In genomic region chr6:132684998-132685397, GRCh38 we compare ENCODE assay signal across 26 cellular contexts. TPM values are rescaled to one million over a fixed set of nuclear protein-coding genes. Genes with fewer than 3 reads are reported as not detected.
DNase-seq lines count a peak whose midpoint lies in the region; ATAC-seq and TF ChIP-seq lines count a peak whose summit lies in the region.
"Had no signal": no experiment of that assay in that cellular context is flagged by ENCODE, and none has a peak within 500 bp of the region (broad histone marks: within the 10 kb centered on the region; RNA-seq: fewer than 3 reads in every experiment).

No MANE protein-coding gene starts in this region.

- H3K9me3 ChIP-seq in breast epithelium (no peaks in the 10 kb centered on the region), lower lobe of right lung (no peaks in the 10 kb centered on the region), testis (no peaks in the 10 kb centered on the region), Caco-2 (no peaks in the 10 kb centered on the region)

- H3K27me3 ChIP-seq in breast epithelium = no peaks in the 10 kb centered on the region
- no peaks in the 10 kb centered on the region for H3K27me3 ChIP-seq in lower lobe of right lung (ENCODE audit: low read depth)
- no peaks in the 10 kb centered on the region for H3K27me3 ChIP-seq in testis
- no peaks in the 10 kb centered on the region for H3K27me3 ChIP-seq in Caco-2 (replicated peaks; ENCODE audit: control insufficient read depth, insufficient read depth, low read length)

- POLR2A ChIA-PET in MCF 10A (lab: Yijun Ruan, JAX) = interaction anchor here (1.0 to 6.9 kb wide), 5 partner anchors 12 to 130 kb away, joined by 5 to 38 read pairs (median 7); partner anchors contain the start of genes RPS12 and SLC18B1
- POLR2A ChIA-PET in Caco-2 (lab: Charles Lee) = no interaction called here

- intact Hi-C loops in MCF 10A (cut with micrococcal nuclease) (loop anchor here (5.0 kb wide), 1 partner anchor 77 kb away; no protein-coding TSS in a partner anchor), breast epithelium (cut with DNase I; ENCODE audit: low total_unique reads) (no loop called here), lower lobe of right lung (cut with DNase I) (no loop called here), testis (cut with DNase I; ENCODE audit: low total_unique reads) (no loop called here), Caco-2 (cut with micrococcal nuclease; ENCODE audit: unreplicated experiment) (no loop called here)

- H3K36me3 Mint-ChIP-seq in MCF 10A (ENCODE audit: insufficient read depth, unreplicated experiment) (peaks cover 20% of the 10 kb centered on the region), Caco-2 (ENCODE audit: insufficient read depth, unreplicated experiment) (no peaks in the 10 kb centered on the region)
- H3K36me3 Mint-ChIP-seq: CD4-positive, CD25-positive, alpha-beta regulatory T cell; IgD-negative memory B cell had no signal

- in situ Hi-C loops in astrocyte of the spinal cord (cut with HindIII; ENCODE audit: low sequenced_read_pairs) = no loop called here

- H3K4me1 ChIP-seq in breast epithelium = no peaks in the 10 kb centered on the region
- H3K4me1 ChIP-seq in lower lobe of right lung = no peaks in the 10 kb centered on the region
- H3K4me1 ChIP-seq in testis = no peaks in the 10 kb centered on the region
- H3K4me1 ChIP-seq in Caco-2 = 0 out of 2 replicates have a peak, but pooled peaks cover 4% of the 10 kb centered on the region

- DNase-seq in MCF 10A (ENCODE audit: unreplicated experiment) (no peak), breast epithelium (ENCODE audit: low spot score in 2 of 2) (no peak), astrocyte of the spinal cord (ENCODE audit: low read depth, low spot score) (peak; percentile 0), lower lobe of right lung (no peak), testis (no peak), Caco-2 (no peak), middle frontal gyrus (ENCODE audit: extremely low spot score, low spot score) (no peak)
- DNase-seq: 8988T; CD4-positive, CD25-positive, alpha-beta regulatory T cell; DMS53; NCI-H1048; NCI-H187 treated with DMSO at 0.1 percent for 48 hours; NCI-H2171 treated with DMSO at 0.1 percent for 48 hours; NCI-H524 treated with DMSO at 0.1 percent for 48 hours; SHP77 treated with DMSO at 0.1 percent for 48 hours had no signal

- H3K9me3 Mint-ChIP-seq in MCF 10A (ENCODE audit: unreplicated experiment) (no peaks in the 10 kb centered on the region), Caco-2 (ENCODE audit: unreplicated experiment) (no peaks in the 10 kb centered on the region)

- no peak overlapping the region for H3K4me3 ChIP-seq in breast epithelium
- H3K4me3 ChIP-seq in astrocyte of the spinal cord (ENCODE audit: low read depth, low read length) = no peak overlapping the region
- H3K4me3 ChIP-seq in lower lobe of right lung = no peak overlapping the region
- H3K4me3 ChIP-seq in testis = no peak overlapping the region
- no peak overlapping the region for H3K4me3 ChIP-seq in Caco-2 (ENCODE audit: low read depth, low read length)

- WGBS in testis, 2 donors = 86 to 92% methylated on average over 3 of the region's 3 CpGs

- no TSS peak for BruUV-seq in MCF 10A (replicated peaks; lab: Mats Ljungman, UMichigan)
- no TSS peak for BruUV-seq in Caco-2 (replicated peaks; lab: Mats Ljungman, UMichigan)

- H3K4me3 Mint-ChIP-seq in MCF 10A (ENCODE audit: unreplicated experiment) = peak overlapping the region; percentile 66
- H3K4me3 Mint-ChIP-seq in Caco-2 (ENCODE audit: unreplicated experiment) = no peak overlapping the region
- H3K4me3 Mint-ChIP-seq: CD4-positive, CD25-positive, alpha-beta regulatory T cell; IgD-negative memory B cell had no signal

- H3K36me3 ChIP-seq in breast epithelium (no peaks in the 10 kb centered on the region), lower lobe of right lung (no peaks in the 10 kb centered on the region), testis (ENCODE audit: low read depth, missing control alignments) (no peaks in the 10 kb centered on the region), Caco-2 (ENCODE audit: control insufficient read depth, insufficient read depth, low read length) (no peaks in the 10 kb centered on the region)

- CTCF ChIA-PET in MCF 10A (lab: Yijun Ruan, JAX) = interaction anchor here (1.0 to 2.2 kb wide), 7 partner anchors 12 to 132 kb away, joined by 3 to 13 read pairs (median 4); partner anchors contain the start of gene SLC18B1
- CTCF ChIA-PET in Caco-2 (lab: Charles Lee) = no interaction called here

- TF ChIP-seq POLR2A in breast epithelium (IDR thresholded peaks at IDR 0.05) (no peak), testis (IDR thresholded peaks at IDR 0.05) (no peak)

- no peaks in the 10 kb centered on the region for H3K27me3 Mint-ChIP-seq in MCF 10A (ENCODE audit: insufficient read depth, unreplicated experiment)
- peaks cover 5% of the 10 kb centered on the region for H3K27me3 Mint-ChIP-seq in Caco-2 (ENCODE audit: insufficient read depth, unreplicated experiment)

- H3K4me1 Mint-ChIP-seq in MCF 10A (ENCODE audit: insufficient read depth, unreplicated experiment) (peaks cover 28% of the 10 kb centered on the region), Caco-2 (ENCODE audit: low read depth, unreplicated experiment) (no peaks in the 10 kb centered on the region)
- H3K4me1 Mint-ChIP-seq: CD4-positive, CD25-positive, alpha-beta regulatory T cell; IgD-negative memory B cell had no signal

- TF ChIP-seq CTCF in MCF 10A (IDR thresholded peaks at IDR 0.05; ENCODE audit: unreplicated experiment) = no peak
- TF ChIP-seq CTCF in breast epithelium (IDR thresholded peaks at IDR 0.05) = no peak
- TF ChIP-seq CTCF in astrocyte of the spinal cord (IDR thresholded peaks at IDR 0.05; ENCODE audit: low read depth, low read length) = no peak
- TF ChIP-seq CTCF in lower lobe of right lung (IDR thresholded peaks at IDR 0.05) = no peak
- no peak for TF ChIP-seq CTCF in testis (IDR thresholded peaks at IDR 0.05)
- TF ChIP-seq CTCF in Caco-2 (IDR thresholded peaks at IDR 0.05; ENCODE audit: insufficient read depth in 1 of 2, low read depth in 1 of 2, low read length in 1 of 2, severe bottlenecking in 1 of 2, unreplicated experiment in 1 of 2) = no peak

- H3K27ac ChIP-seq in breast epithelium (no peak overlapping the region), lower lobe of right lung (no peak overlapping the region), testis (no peak overlapping the region)
- H3K27ac ChIP-seq: HL-60, KMS-11, RWPE1 had no signal

- ATAC-seq in lower lobe of right lung (peak; percentile 51 to 54), GM21528 (IDR thresholded peaks at IDR 0.05; ENCODE audit: low FRiP score, unreplicated experiment) (no peak)
- ATAC-seq: HCT116, Panc1 had no signal

- H3K27ac Mint-ChIP-seq in MCF 10A (ENCODE audit: low read depth, unreplicated experiment) = peak overlapping the region; percentile 95
- no peak overlapping the region for H3K27ac Mint-ChIP-seq in Caco-2 (ENCODE audit: unreplicated experiment)
- H3K27ac Mint-ChIP-seq: CD4-positive, CD25-positive, alpha-beta regulatory T cell; IgD-negative memory B cell had no signal

RNA-seq across cellular contexts. Expression of gene TAAR1, which starts 26.0 kb away (rescaled TPM):
- total RNA-seq in MCF 10A (2022) = not detected in 2 replicates
- not detected for total RNA-seq in breast epithelium
- total RNA-seq in lower lobe of right lung = not detected
- not detected for total RNA-seq in testis
- polyA plus RNA-seq in testis (ENCODE audit: insufficient read depth, low read depth, low replicate concordance) = not detected
- not detected in 2 replicates for total RNA-seq in Caco-2 (2022)
- total RNA-seq: CD4-positive, CD25-positive, alpha-beta regulatory T cell; Daoy; H4; OCI-LY7 had no signal
- polyA plus RNA-seq: BJ; CD4-positive, CD25-positive, alpha-beta regulatory T cell; IgD-negative memory B cell had no signal

RNA-seq across cellular contexts. Expression of gene VNN1, which starts 28.9 kb away (rescaled TPM):
- 3.5 and 5.4 TPM in 2 replicates for total RNA-seq in MCF 10A (2022)
- 1 to 10 TPM in 2 of 3 donors, under 1 TPM in 1; 0.98 to 8.6 (median 2.6) TPM for total RNA-seq in breast epithelium
- 10.0 TPM for total RNA-seq in lower lobe of right lung
- under 1 TPM; 0.16 to 0.37 TPM for total RNA-seq in testis
- polyA plus RNA-seq in testis (ENCODE audit: insufficient read depth, low read depth, low replicate concordance) = 0.54 TPM
- not detected in 2 replicates for total RNA-seq in Caco-2 (2022)
- total RNA-seq: CD4-positive, CD25-positive, alpha-beta regulatory T cell; H4; OCI-LY7 had no signal
- polyA plus RNA-seq: BJ, IgD-negative memory B cell had no signal
